13 cellular contexts compared by ENCODE assay signal in the genomic region with DNA sequence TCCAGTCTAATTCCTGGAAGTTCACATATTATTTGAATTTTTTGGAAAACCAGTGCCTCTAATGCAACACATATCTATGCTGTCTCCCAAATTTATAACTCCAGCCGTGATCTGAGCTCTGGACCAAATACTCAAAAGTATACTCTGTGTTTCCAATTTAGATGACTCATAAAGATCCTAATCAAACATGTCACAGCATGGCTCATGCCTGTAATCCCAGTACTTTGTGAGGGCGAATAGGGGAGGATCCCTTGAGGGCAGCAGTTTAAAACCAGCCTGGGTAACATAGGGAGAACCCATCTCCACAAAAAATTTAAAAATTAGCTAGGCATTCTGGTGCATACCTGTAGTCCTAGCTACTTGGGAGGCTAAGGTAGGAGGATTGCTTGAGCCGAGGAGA.
A peak's percentile ranks its signal among the peaks of the same experiment; 100 is the strongest.
DNase-seq lines count a peak whose midpoint lies in the region; FAIRE-seq and TF ChIP-seq lines count a peak whose summit lies in the region.
"Had no signal": no experiment of that assay in that cellular context is flagged by ENCODE, and none has a peak within 500 bp of the region (broad histone marks: within the 10 kb centered on the region; RNA-seq: fewer than 3 reads in every experiment).

No MANE protein-coding gene starts in this region.

- H3K9me3 ChIP-seq in breast epithelium (no peaks in the 10 kb centered on the region), adipocyte (ENCODE audit: control insufficient read depth, low read length) (peaks cover 9% of the 10 kb centered on the region), keratinocyte (ENCODE audit: control insufficient read depth, low read depth, low read length) (no peaks in the 10 kb centered on the region), SJCRH30 (replicated peaks) (no peaks in the 10 kb centered on the region), ovary (no peaks in the 10 kb centered on the region)
- H3K9me3 ChIP-seq: BLaER1 treated with 17β-estradiol and CSF1 and Interleukin-3, amounts not matched to agents 10 nM and 100 nM had no signal

- intact Hi-C loops in MCF 10A (cut with micrococcal nuclease) (no loop called here), breast epithelium (cut with DNase I; ENCODE audit: low total_unique reads) (no loop called here), ovary (cut with DNase I) (no loop called here)

- H3K36me3 Mint-ChIP-seq in MCF 10A (ENCODE audit: insufficient read depth, unreplicated experiment): no peaks in the 10 kb centered on the region
- H3K36me3 Mint-ChIP-seq: CD4-positive, CD25-positive, alpha-beta regulatory T cell had no signal

- H3K27ac Mint-ChIP-seq in MCF 10A (ENCODE audit: low read depth, unreplicated experiment): no peak overlapping the region
- H3K27ac Mint-ChIP-seq: CD4-positive, CD25-positive, alpha-beta regulatory T cell had no signal

- peaks cover 9% of the 10 kb centered on the region for H3K9me3 Mint-ChIP-seq in MCF 10A (ENCODE audit: unreplicated experiment)

- no peaks in the 10 kb centered on the region for H3K79me2 ChIP-seq in keratinocyte (ENCODE audit: control insufficient read depth, insufficient read depth, low read length)

- CTCF ChIA-PET in MCF 10A (lab: Yijun Ruan, JAX): interaction anchor here (1.0 kb wide), 1 partner anchor 1275 kb away, joined by 3 read pairs; no protein-coding TSS in a partner anchor

- no peak overlapping the region for H3K27ac ChIP-seq in breast epithelium
- H3K27ac ChIP-seq in keratinocyte (ENCODE audit: control insufficient read depth, insufficient read depth, low read length): no peak overlapping the region
- H3K27ac ChIP-seq in SJCRH30: no peak overlapping the region
- no peak overlapping the region for H3K27ac ChIP-seq in ovary
- H3K27ac ChIP-seq: 22Rv1; BLaER1 treated with 17β-estradiol and CSF1 and Interleukin-3, amounts not matched to agents 10 nM and 100 nM had no signal

- no peak overlapping the region for H3K4me3 Mint-ChIP-seq in MCF 10A (ENCODE audit: unreplicated experiment)
- H3K4me3 Mint-ChIP-seq: CD4-positive, CD25-positive, alpha-beta regulatory T cell had no signal

- H3K27me3 ChIP-seq in breast epithelium (no peaks in the 10 kb centered on the region), adipocyte (replicated peaks; ENCODE audit: control insufficient read depth, insufficient read depth, low read length) (no peaks in the 10 kb centered on the region), keratinocyte (ENCODE audit: control insufficient read depth, extremely low read depth, insufficient read depth, low read length) (no peaks in the 10 kb centered on the region), SJCRH30 (no peaks in the 10 kb centered on the region), ovary (no peaks in the 10 kb centered on the region)
- H3K27me3 ChIP-seq: BLaER1 treated with 17β-estradiol and CSF1 and Interleukin-3, amounts not matched to agents 10 nM and 100 nM had no signal

- no peaks in the 10 kb centered on the region for H4K20me1 ChIP-seq in keratinocyte (ENCODE audit: control insufficient read depth, extremely low read depth, insufficient read depth, low read length)
- H4K20me1 ChIP-seq: BLaER1 treated with 17β-estradiol and CSF1 and Interleukin-3, amounts not matched to agents 10 nM and 100 nM had no signal

- H3K9me1 ChIP-seq in keratinocyte (ENCODE audit: control insufficient read depth, extremely low read depth, insufficient read depth, low read length): no peaks in the 10 kb centered on the region

- TF ChIP-seq CTCF in MCF 10A (IDR thresholded peaks at IDR 0.05; ENCODE audit: unreplicated experiment): no peak
- TF ChIP-seq CTCF in breast epithelium (IDR thresholded peaks at IDR 0.05): no peak
- TF ChIP-seq CTCF in keratinocyte (optimal IDR thresholded peaks at IDR 0.05 in 1 of 3, IDR thresholded peaks at IDR 0.05 in 1 of 3, conservative IDR thresholded peaks at IDR 0.05 in 1 of 3; ENCODE audit: extremely low read depth in 1 of 3, insufficient read depth in 2 of 3, low read length in 3 of 3): no peak
- TF ChIP-seq CTCF in ovary (IDR thresholded peaks at IDR 0.05): no peak

- H3K4me1 ChIP-seq in breast epithelium (no peaks in the 10 kb centered on the region), adipocyte (ENCODE audit: control insufficient read depth, insufficient read depth, low read length) (no peaks in the 10 kb centered on the region), keratinocyte (ENCODE audit: control insufficient read depth, extremely low read depth, insufficient read depth, low read length) (no peaks in the 10 kb centered on the region), SJCRH30 (no peaks in the 10 kb centered on the region), ovary (ENCODE audit: insufficient read depth) (no peaks in the 10 kb centered on the region)
- H3K4me1 ChIP-seq: BLaER1 treated with 17β-estradiol and CSF1 and Interleukin-3, amounts not matched to agents 10 nM and 100 nM had no signal

- peak; percentile 48 for FAIRE-seq in keratinocyte (lab: Jason Lieb, UNC)

- H3K4me1 Mint-ChIP-seq in MCF 10A (ENCODE audit: insufficient read depth, unreplicated experiment): peaks cover 9% of the 10 kb centered on the region
- H3K4me1 Mint-ChIP-seq: CD4-positive, CD25-positive, alpha-beta regulatory T cell had no signal

- DNase-seq in MCF 10A (ENCODE audit: unreplicated experiment) (peak; percentile 33), breast epithelium (ENCODE audit: low spot score in 2 of 2) (no peak), RKO (ENCODE audit: low spot score) (peak; percentile 10), adipocyte (ENCODE audit: low read depth) (peak; percentile 9), keratinocyte (ENCODE audit: low read depth, low spot score) (no peak), SJCRH30 (no peak), ovary (no peak), medulla oblongata (ENCODE audit: extremely low spot score) (no peak)
- DNase-seq: AML-193; CD4-positive, CD25-positive, alpha-beta regulatory T cell; DMS53 had no signal

- dilution Hi-C loops in keratinocyte (cut with MboI; ENCODE audit: extremely low pct_ligation_motif_present, low sequenced_read_pairs): no loop called here

- H2AFZ ChIP-seq in keratinocyte (ENCODE audit: control insufficient read depth, low read length): no peak overlapping the region

- no TSS peak for BruUV-seq in MCF 10A (replicated peaks; lab: Mats Ljungman, UMichigan)

- no peak for TF ChIP-seq EP300 in ovary (IDR thresholded peaks at IDR 0.05)

- no peaks in the 10 kb centered on the region for H3K36me3 ChIP-seq in breast epithelium
- H3K36me3 ChIP-seq in adipocyte (ENCODE audit: control insufficient read depth, insufficient read depth, low read length, severe bottlenecking): no peaks in the 10 kb centered on the region
- H3K36me3 ChIP-seq in keratinocyte (ENCODE audit: control insufficient read depth in 2 of 2, extremely low read depth in 1 of 2, insufficient read depth in 2 of 2, low read length in 2 of 2): no peaks in the 10 kb centered on the region
- H3K36me3 ChIP-seq in SJCRH30: no peaks in the 10 kb centered on the region
- H3K36me3 ChIP-seq in ovary: no peaks in the 10 kb centered on the region
- H3K36me3 ChIP-seq: BLaER1 treated with 17β-estradiol and CSF1 and Interleukin-3, amounts not matched to agents 10 nM and 100 nM had no signal

- H3K9ac ChIP-seq in adipocyte (ENCODE audit: low read length) (no peak overlapping the region), keratinocyte (ENCODE audit: control insufficient read depth, extremely low read depth, insufficient read depth, low read length) (no peak overlapping the region)
- H3K9ac ChIP-seq: BLaER1 treated with 17β-estradiol and CSF1 and Interleukin-3, amounts not matched to agents 10 nM and 100 nM had no signal

- TF ChIP-seq POLR2A in breast epithelium (IDR thresholded peaks at IDR 0.05) (no peak), ovary (IDR thresholded peaks at IDR 0.05) (no peak)

- POLR2A ChIA-PET in MCF 10A (lab: Yijun Ruan, JAX): no interaction called here

- H3K27me3 Mint-ChIP-seq in MCF 10A (ENCODE audit: insufficient read depth, unreplicated experiment): no peaks in the 10 kb centered on the region
- H3K27me3 Mint-ChIP-seq: CD4-positive, CD25-positive, alpha-beta regulatory T cell had no signal

- 57 to 68% (median 67%) methylated on average over 3 of the region's 3 CpGs for WGBS in ovary, 3 donors

- H3K4me3 ChIP-seq in breast epithelium: no peak overlapping the region
- no peak overlapping the region for H3K4me3 ChIP-seq in adipocyte (ENCODE audit: low read length)
- H3K4me3 ChIP-seq in keratinocyte (ENCODE audit: control insufficient read depth in 2 of 3, extremely low read depth in 1 of 3, insufficient read depth in 2 of 3, low read depth in 1 of 3, low read length in 3 of 3): no peak overlapping the region
- no peak overlapping the region for H3K4me3 ChIP-seq in SJCRH30
- no peak overlapping the region for H3K4me3 ChIP-seq in ovary
- H3K4me3 ChIP-seq: BLaER1 treated with 17β-estradiol and CSF1 and Interleukin-3, amounts not matched to agents 10 nM and 100 nM had no signal

- no peak overlapping the region for H3K4me2 ChIP-seq in keratinocyte (ENCODE audit: control insufficient read depth, extremely low read depth, insufficient read depth, low read depth, low read length)
- H3K4me2 ChIP-seq: BLaER1 treated with 17β-estradiol and CSF1 and Interleukin-3, amounts not matched to agents 10 nM and 100 nM had no signal

Comparison
In these comparisons a context has a peak if more than half of its experiments do, and no peak if none do; other contexts are left out.
1. DNase-seq: peak in MCF 10A (single experiment), RKO (single experiment) and adipocyte (single experiment); none in breast epithelium (0 of 2), keratinocyte (single experiment), SJCRH30 (0 of 2), ovary (0 of 5) and medulla oblongata (single experiment).